In genomic region chr9:112048924-112049785, GRCh38 we compare ENCODE assay signal across 13 cellular contexts.
DNase-seq lines count a peak whose midpoint lies in the region; ATAC-seq and TF ChIP-seq lines count a peak whose summit lies in the region.
"Had no signal": no experiment of that assay in that cellular context is flagged by ENCODE, and none has a peak within 500 bp of the region (broad histone marks: within the 10 kb centered on the region; RNA-seq: fewer than 3 reads in every experiment).

No MANE protein-coding gene starts in this region.

- intact Hi-C loops in body of pancreas (cut with DNase I) = no loop called here
- intact Hi-C loops in right lobe of liver (cut with DNase I) = no loop called here
- intact Hi-C loops in upper lobe of right lung (cut with DNase I) = no loop called here

- no peaks in the 10 kb centered on the region for H3K27me3 ChIP-seq in body of pancreas
- no peaks in the 10 kb centered on the region for H3K27me3 ChIP-seq in right lobe of liver
- no peaks in the 10 kb centered on the region for H3K27me3 ChIP-seq in upper lobe of right lung

- H3K4me3 ChIP-seq in body of pancreas (no peak overlapping the region), right lobe of liver (no peak overlapping the region), upper lobe of right lung (no peak overlapping the region)
- H3K4me3 ChIP-seq: SK-N-MC had no signal

- no peaks in the 10 kb centered on the region for H3K9me3 ChIP-seq in body of pancreas
- H3K9me3 ChIP-seq in right lobe of liver = no peaks in the 10 kb centered on the region
- no peaks in the 10 kb centered on the region for H3K9me3 ChIP-seq in upper lobe of right lung

- WGBS in body of pancreas, 2 donors = 32 to 40% methylated on average over 11 of the region's 11 CpGs
- 42% methylated on average over 11 of the region's 11 CpGs for WGBS in right lobe of liver (ENCODE audit: insufficient coverage, low coverage, low lambda C conversion rate, missing lambda C conversion rate)

- TF ChIP-seq CTCF in body of pancreas (IDR thresholded peaks at IDR 0.05) (no peak), right lobe of liver (IDR thresholded peaks at IDR 0.05) (no peak), upper lobe of right lung (IDR thresholded peaks at IDR 0.05) (no peak)

- H3K4me1 ChIP-seq in body of pancreas (peaks cover 28% of the 10 kb centered on the region), right lobe of liver (peaks cover 0 to 22% (median 10%) of the 10 kb centered on the region in 4 donors), upper lobe of right lung (peaks cover 18% of the 10 kb centered on the region)

- ATAC-seq in body of pancreas (no peak), right lobe of liver (peak; percentile 25 to 51 (median 35)), upper lobe of right lung (no peak), GM19328 (IDR thresholded peaks at IDR 0.05; ENCODE audit: unreplicated experiment) (no peak), HG03439 (IDR thresholded peaks at IDR 0.05; ENCODE audit: unreplicated experiment) (no peak)
- ATAC-seq: activated naive CD8-positive, alpha-beta T cell treated with anti-CD3 and anti-CD28 coated beads, Interleukin-2, amount 50 U/mL, for 24 hours had no signal

- TF ChIP-seq POLR2A in body of pancreas (IDR thresholded peaks at IDR 0.05) (no peak), right lobe of liver (IDR thresholded peaks at IDR 0.05) (no peak)

- no peaks in the 10 kb centered on the region for H3K36me3 ChIP-seq in body of pancreas (replicated peaks in 1 of 2; ENCODE audit: insufficient read depth in 1 of 2, low read depth in 2 of 2)
- no peaks in the 10 kb centered on the region for H3K36me3 ChIP-seq in right lobe of liver
- no peaks in the 10 kb centered on the region for H3K36me3 ChIP-seq in upper lobe of right lung

- peak; percentile 29 to 70 for DNase-seq in NCI-H2081 (lab: John Stamatoyannopoulos, UW)
- no peak for DNase-seq in NCI-H2081 treated with DMSO at 0.1 percent for 48 hours (lab: John Stamatoyannopoulos, UW)
- DNase-seq in body of pancreas = peak in 1 of 4 donors; percentile 25
- no peak for DNase-seq in right lobe of liver
- no peak for DNase-seq in upper lobe of right lung
- no peak for DNase-seq in stimulated activated CD8-positive, alpha-beta memory T cell treated with anti-CD3 and anti-CD28 coated beads, Interleukin-4, amount 100 ng/mL, for 48 hours
- DNase-seq: activated naive CD8-positive, alpha-beta T cell treated with anti-CD3 and anti-CD28 coated beads, Interleukin-2, amount 50 U/mL, for 24 hours; foreskin melanocyte; stimulated activated CD4-positive, alpha-beta T cell treated with anti-CD3 and anti-CD28 coated beads, Interleukin-15, amount 100 ng/mL, for 24 hours had no signal

- H3K27ac ChIP-seq in body of pancreas = peak overlapping the region in 3 of 4 donors; percentile 24 to 74 (median 41)
- H3K27ac ChIP-seq in right lobe of liver = peak overlapping the region in 1 of 3 donors; percentile 19
- H3K27ac ChIP-seq in upper lobe of right lung = peak overlapping the region; percentile 32
- H3K27ac ChIP-seq: 22Rv1, SK-N-MC had no signal

Comparison
In these comparisons a context has a peak if more than half of its experiments do, and no peak if none do; other contexts are left out.
1. DNase-seq: peak in NCI-H2081 (2 of 2); none in NCI-H2081 treated with DMSO at 0.1 percent for 48 hours (single experiment), right lobe of liver (0 of 3), upper lobe of right lung (single experiment) and stimulated activated CD8-positive, alpha-beta memory T cell treated with anti-CD3 and anti-CD28 coated beads, Interleukin-4, amount 100 ng/mL, for 48 hours (single experiment).
2. ATAC-seq: peak in right lobe of liver (4 of 4); none in body of pancreas (single experiment), upper lobe of right lung (single experiment), GM19328 (single experiment) and HG03439 (single experiment).